In genomic region chr10:5317547-5318107, GRCh38 we compare ENCODE assay signal across 8 cellular contexts. TPM values are rescaled to one million over a fixed set of nuclear protein-coding genes. Genes with fewer than 3 reads are reported as not detected.
DNase-seq lines count a peak whose midpoint lies in the region; ATAC-seq lines count a peak whose summit lies in the region.

No MANE protein-coding gene starts in this region.

- DNase-seq in ELR (ENCODE audit: low read depth): peak; percentile 95
- DNase-seq in Kasumi-1 (lab: John Stamatoyannopoulos, UW): peak; percentile 82 to 87
- peak; percentile 79 for DNase-seq in activated T-cell treated with anti-CD3 and anti-CD28 coated beads for 24 hours (ENCODE audit: low read depth)
- DNase-seq in inferior parietal cortex (ENCODE audit: extremely low spot score): peak; percentile 2
- DNase-seq in stimulated activated naive CD8-positive, alpha-beta T cell treated with anti-CD3 and anti-CD28 coated beads, Interleukin-15, amount 100 ng/mL, for 72 hours: peak; percentile 59 to 85
- no peak for DNase-seq in left lobe of liver (ENCODE audit: low spot score)

- peak overlapping the region; percentile 31 to 75 for H3K27ac Mint-ChIP-seq in stimulated activated naive CD8-positive, alpha-beta T cell treated with anti-CD3 and anti-CD28 coated beads, Interleukin-15, amount 100 ng/mL, for 72 hours

- no peaks in the 10 kb centered on the region for H3K9me3 Mint-ChIP-seq in stimulated activated naive CD8-positive, alpha-beta T cell treated with anti-CD3 and anti-CD28 coated beads, Interleukin-15, amount 100 ng/mL, for 72 hours

- peaks cover 56% of the 10 kb centered on the region for H3K4me1 Mint-ChIP-seq in stimulated activated naive CD8-positive, alpha-beta T cell treated with anti-CD3 and anti-CD28 coated beads, Interleukin-15, amount 100 ng/mL, for 72 hours

- no peaks in the 10 kb centered on the region for H3K27me3 Mint-ChIP-seq in stimulated activated naive CD8-positive, alpha-beta T cell treated with anti-CD3 and anti-CD28 coated beads, Interleukin-15, amount 100 ng/mL, for 72 hours

- ATAC-seq in stimulated activated naive CD8-positive, alpha-beta T cell treated with anti-CD3 and anti-CD28 coated beads, Interleukin-15, amount 100 ng/mL, for 72 hours: peak; percentile 97
- ATAC-seq in left lobe of liver (no peak), GM21723 (IDR thresholded peaks at IDR 0.05; ENCODE audit: unreplicated experiment) (no peak), HG03571 (IDR thresholded peaks at IDR 0.05; ENCODE audit: unreplicated experiment) (no peak)

- peak overlapping the region; percentile 36 to 38 for H3K4me3 Mint-ChIP-seq in stimulated activated naive CD8-positive, alpha-beta T cell treated with anti-CD3 and anti-CD28 coated beads, Interleukin-15, amount 100 ng/mL, for 72 hours

RNA-seq across cellular contexts. Expression of gene UCN3, which starts 47.1 kb away (rescaled TPM):
- not detected for total RNA-seq in left lobe of liver
